ENCODE assay signal across 13 cellular contexts in genomic region chr5:181163487-181164075, GRCh38. TPM values are rescaled to one million over a fixed set of nuclear protein-coding genes. Genes with fewer than 3 reads are reported as not detected.
DNase-seq lines count a peak whose midpoint lies in the region; ATAC-seq and TF ChIP-seq lines count a peak whose summit lies in the region.
"Had no signal": no experiment of that assay in that cellular context is flagged by ENCODE, and none has a peak within 500 bp of the region (broad histone marks: within the 10 kb centered on the region; RNA-seq: fewer than 3 reads in every experiment).

No MANE protein-coding gene starts in this region.

- CTCF ChIA-PET in activated CD4-positive, alpha-beta T cell treated with anti-CD3 and anti-CD28 coated beads for 36 hours (lab: Charles Lee), result interaction anchor here (0.6 to 1.2 kb wide), 5 partner anchors 9 to 42 kb away, joined by 3 to 8 read pairs (median 3); no protein-coding TSS in a partner anchor

- TF ChIP-seq POLR2A in Peyer's patch (IDR thresholded peaks at IDR 0.05), result no peak

- no peak overlapping the region for H2BK5ac ChIP-seq in neuronal stem cell (ENCODE audit: low read length)

- no peak overlapping the region for H3K9ac ChIP-seq in neuronal stem cell (ENCODE audit: low read depth, low read length, poor library complexity)
- H3K9ac ChIP-seq: KMS-11 had no signal

- peak; percentile 50 for DNase-seq in activated CD4-positive, alpha-beta T cell treated with anti-CD3 and anti-CD28 coated beads for 36 hours
- no peak for DNase-seq in activated CD4-positive, alpha-beta T cell treated with anti-CD3 and anti-CD28 coated beads for 4 hours
- DNase-seq in NOMO-1 (lab: John Stamatoyannopoulos, UW; ENCODE audit: unreplicated experiment in 2 of 2) (peak; percentile 32 to 54), neuronal stem cell (ENCODE audit: low spot score) (no peak), Peyer's patch (no peak)
- no peak for DNase-seq in central memory CD8-positive, alpha-beta T cell (ENCODE audit: low spot score in 2 of 2)
- DNase-seq: effector memory CD4-positive, alpha-beta T cell; lower lobe of right lung; PC-3; transverse colon had no signal

- H3K36me3 ChIP-seq in neuronal stem cell (replicated peaks in 1 of 2; ENCODE audit: control insufficient read depth in 2 of 2, insufficient read depth in 2 of 2, low read length in 2 of 2) (no peaks in the 10 kb centered on the region), Peyer's patch (no peaks in the 10 kb centered on the region)
- H3K36me3 ChIP-seq: lower lobe of right lung, transverse colon had no signal

- TF ChIP-seq CTCF in Peyer's patch (IDR thresholded peaks at IDR 0.05), result no peak

- H2BK12ac ChIP-seq in neuronal stem cell (ENCODE audit: low read length), result no peak overlapping the region

- peaks cover 76% of the 10 kb centered on the region for H3K4me1 Mint-ChIP-seq in activated CD4-positive, alpha-beta T cell treated with anti-CD3 and anti-CD28 coated beads for 36 hours
- peaks cover 39% of the 10 kb centered on the region for H3K4me1 Mint-ChIP-seq in central memory CD8-positive, alpha-beta T cell

- POLR2A ChIA-PET in activated CD4-positive, alpha-beta T cell treated with anti-CD3 and anti-CD28 coated beads for 36 hours (lab: Charles Lee), result interaction anchor here (0.7 kb wide), 1 partner anchor 57 kb away, joined by 3 read pairs; no protein-coding TSS in a partner anchor

- peak overlapping the region; percentile 53 for H3K4me2 ChIP-seq in neuronal stem cell (ENCODE audit: insufficient read depth, low read length, poor library complexity, severe bottlenecking)
- H3K4me2 ChIP-seq: KMS-11 had no signal

- H3K9me3 Mint-ChIP-seq in activated CD4-positive, alpha-beta T cell treated with anti-CD3 and anti-CD28 coated beads for 36 hours (ENCODE audit: low read depth), result no peaks in the 10 kb centered on the region
- peaks cover 4% of the 10 kb centered on the region for H3K9me3 Mint-ChIP-seq in central memory CD8-positive, alpha-beta T cell

- H2AFZ ChIP-seq in neuronal stem cell (ENCODE audit: low read length), result no peak overlapping the region

- H3K27me3 ChIP-seq in neuronal stem cell (ENCODE audit: control insufficient read depth in 3 of 3, insufficient read depth in 3 of 3, low read depth in 1 of 3, low read length in 3 of 3) (peaks cover 0 to 12% (median 8%) of the 10 kb centered on the region in 3 experiments), Peyer's patch (peaks cover 0 to 9% of the 10 kb centered on the region in 2 donors)

- H3K4me3 ChIP-seq in neuronal stem cell (ENCODE audit: low read length in 2 of 2), result peak overlapping the region; percentile 23 to 73
- H3K4me3 ChIP-seq in Peyer's patch, result no peak overlapping the region
- H3K4me3 ChIP-seq: lower lobe of right lung, transverse colon had no signal

- peaks cover 14% of the 10 kb centered on the region for H3K27me3 Mint-ChIP-seq in activated CD4-positive, alpha-beta T cell treated with anti-CD3 and anti-CD28 coated beads for 36 hours
- peaks cover 3% of the 10 kb centered on the region for H3K27me3 Mint-ChIP-seq in central memory CD8-positive, alpha-beta T cell

- H3K4ac ChIP-seq in neuronal stem cell (ENCODE audit: low read length), result no peak overlapping the region

- no peak overlapping the region for H3K18ac ChIP-seq in neuronal stem cell (ENCODE audit: low read length)

- H2AK5ac ChIP-seq in neuronal stem cell (ENCODE audit: low read depth, low read length), result no peak overlapping the region

- WGBS in neuronal stem cell (ENCODE audit: extremely low coverage in 2 of 2, insufficient read length in 2 of 2, insufficient replicate concordance in 1 of 2), 2 donors, result no CpG with 5 or more reads among the region's 16 CpGs

- no peak overlapping the region for H4K8ac ChIP-seq in neuronal stem cell (ENCODE audit: low read depth, low read length)

- H2BK15ac ChIP-seq in neuronal stem cell (ENCODE audit: low read length), result no peak overlapping the region

- H3K27ac Mint-ChIP-seq in activated CD4-positive, alpha-beta T cell treated with anti-CD3 and anti-CD28 coated beads for 36 hours, result peak overlapping the region; percentile 93
- peak overlapping the region; percentile 84 for H3K27ac Mint-ChIP-seq in central memory CD8-positive, alpha-beta T cell (ENCODE audit: low read depth)

- peaks cover 3 to 11% of the 10 kb centered on the region in 2 donors for H3K4me1 ChIP-seq in neuronal stem cell (ENCODE audit: control insufficient read depth in 2 of 2, insufficient read depth in 1 of 2, low read depth in 1 of 2, low read length in 2 of 2)
- H3K4me1 ChIP-seq in Peyer's patch, result peaks cover 0 to 6% (median 2%) of the 10 kb centered on the region in 4 donors

- H3K27ac ChIP-seq in neuronal stem cell (replicated peaks; ENCODE audit: low read length), result no peak overlapping the region
- H3K27ac ChIP-seq in Peyer's patch, result no peak overlapping the region
- H3K27ac ChIP-seq: KMS-11, lower lobe of right lung, transverse colon had no signal

- intact Hi-C loops in activated CD4-positive, alpha-beta T cell treated with anti-CD3 and anti-CD28 coated beads for 36 hours (cut with DNase I, micrococcal nuclease), result loop anchor here in 1 of 2 experiments (10.0 kb wide), 1 partner anchor 869 kb away; the partner anchor contains the start of gene MAPK9

- ATAC-seq in activated CD4-positive, alpha-beta T cell treated with anti-CD3 and anti-CD28 coated beads for 36 hours, result no peak
- no peak for ATAC-seq in central memory CD8-positive, alpha-beta T cell (replicated peaks; ENCODE audit: extremely low read depth, poor library complexity, severe bottlenecking)
- ATAC-seq in GM21381 (IDR thresholded peaks at IDR 0.05; ENCODE audit: unreplicated experiment) (no peak), GM18873 (IDR thresholded peaks at IDR 0.05; ENCODE audit: low FRiP score, unreplicated experiment) (no peak)
- ATAC-seq: lower lobe of right lung, PC-3 had no signal

- no peaks in the 10 kb centered on the region for H3K36me3 Mint-ChIP-seq in activated CD4-positive, alpha-beta T cell treated with anti-CD3 and anti-CD28 coated beads for 36 hours (ENCODE audit: low read depth)
- peaks cover 33% of the 10 kb centered on the region for H3K36me3 Mint-ChIP-seq in central memory CD8-positive, alpha-beta T cell (ENCODE audit: insufficient read depth)

- no peak overlapping the region for H2BK120ac ChIP-seq in neuronal stem cell (ENCODE audit: low read depth, low read length)

- no peaks in the 10 kb centered on the region for H3K79me1 ChIP-seq in neuronal stem cell (ENCODE audit: low read depth, low read length)

- no peak overlapping the region for H4K91ac ChIP-seq in neuronal stem cell (ENCODE audit: low read depth, low read length, poor library complexity)

- H3K9me3 ChIP-seq in neuronal stem cell (replicated peaks in 1 of 2; ENCODE audit: control insufficient read depth in 2 of 2, insufficient read depth in 1 of 2, low read depth in 1 of 2, low read length in 2 of 2) (no peaks in the 10 kb centered on the region), Peyer's patch (peaks cover 0 to 4% (median 0%) of the 10 kb centered on the region in 4 donors)
- H3K9me3 ChIP-seq: lower lobe of right lung, transverse colon had no signal

- peak overlapping the region; percentile 71 for H3K4me3 Mint-ChIP-seq in activated CD4-positive, alpha-beta T cell treated with anti-CD3 and anti-CD28 coated beads for 36 hours
- peak overlapping the region; percentile 62 for H3K4me3 Mint-ChIP-seq in central memory CD8-positive, alpha-beta T cell

- no peak overlapping the region for H3K14ac ChIP-seq in neuronal stem cell (ENCODE audit: low read length)

- H3K23ac ChIP-seq in neuronal stem cell (ENCODE audit: low read depth, low read length, poor library complexity), result no peak overlapping the region

RNA-seq across cellular contexts. Expression of gene OR2V2, which starts 16.2 kb away (rescaled TPM):
- total RNA-seq in activated CD4-positive, alpha-beta T cell treated with anti-CD3 and anti-CD28 coated beads for 36 hours, result not detected
- polyA plus RNA-seq in neuronal stem cell (2013, experiment 1 of 2), result not detected
- polyA plus RNA-seq in neuronal stem cell (2013, experiment 2 of 2), result not detected
- not detected for total RNA-seq in Peyer's patch
- total RNA-seq: lower lobe of right lung, PC-3, transverse colon had no signal

RNA-seq across cellular contexts. Expression of gene OR2V1, which starts 32.6 kb away (rescaled TPM):
- total RNA-seq in activated CD4-positive, alpha-beta T cell treated with anti-CD3 and anti-CD28 coated beads for 36 hours, result not detected
- polyA plus RNA-seq in neuronal stem cell (2013, experiment 1 of 2), result not detected
- polyA plus RNA-seq in neuronal stem cell (2013, experiment 2 of 2), result not detected
- total RNA-seq in Peyer's patch, result not detected
- total RNA-seq: lower lobe of right lung, PC-3, transverse colon had no signal

RNA-seq across cellular contexts. Expression of gene TRIM7, which starts 41.4 kb away (rescaled TPM):
- total RNA-seq in activated CD4-positive, alpha-beta T cell treated with anti-CD3 and anti-CD28 coated beads for 36 hours, result 1 to 10 TPM; 1.4 to 1.6 TPM
- 0.28 TPM for polyA plus RNA-seq in neuronal stem cell (2013, experiment 1 of 2)
- polyA plus RNA-seq in neuronal stem cell (2013, experiment 2 of 2), result 0.28 TPM
- total RNA-seq in Peyer's patch, result 1 to 10 TPM in 3 of 4 donors, under 1 TPM in 1; 0.88 to 2.6 (median 2.2) TPM

RNA-seq across cellular contexts. Expression of gene TRIM41, which starts 59.5 kb away (rescaled TPM):
- 10 to 100 TPM; 27.0 to 30.7 TPM for total RNA-seq in activated CD4-positive, alpha-beta T cell treated with anti-CD3 and anti-CD28 coated beads for 36 hours
- 21.0 TPM for polyA plus RNA-seq in neuronal stem cell (2013, experiment 1 of 2)
- 21.3 TPM for polyA plus RNA-seq in neuronal stem cell (2013, experiment 2 of 2)
- 10 to 100 TPM; 13.7 to 31.4 (median 21.8) TPM for total RNA-seq in Peyer's patch

Comparison
In these comparisons a context has a peak if more than half of its experiments do, and no peak if none do; other contexts are left out.
1. DNase-seq: peak in activated CD4-positive, alpha-beta T cell treated with anti-CD3 and anti-CD28 coated beads for 36 hours (single experiment) and NOMO-1 (2 of 2); none in activated CD4-positive, alpha-beta T cell treated with anti-CD3 and anti-CD28 coated beads for 4 hours (0 of 2), central memory CD8-positive, alpha-beta T cell (0 of 2), neuronal stem cell (single experiment) and Peyer's patch (0 of 3).
2. H3K4me3 ChIP-seq: peak in neuronal stem cell (2 of 2); none in Peyer's patch (0 of 4).